17 cellular contexts compared by ENCODE assay signal in the genomic region with DNA sequence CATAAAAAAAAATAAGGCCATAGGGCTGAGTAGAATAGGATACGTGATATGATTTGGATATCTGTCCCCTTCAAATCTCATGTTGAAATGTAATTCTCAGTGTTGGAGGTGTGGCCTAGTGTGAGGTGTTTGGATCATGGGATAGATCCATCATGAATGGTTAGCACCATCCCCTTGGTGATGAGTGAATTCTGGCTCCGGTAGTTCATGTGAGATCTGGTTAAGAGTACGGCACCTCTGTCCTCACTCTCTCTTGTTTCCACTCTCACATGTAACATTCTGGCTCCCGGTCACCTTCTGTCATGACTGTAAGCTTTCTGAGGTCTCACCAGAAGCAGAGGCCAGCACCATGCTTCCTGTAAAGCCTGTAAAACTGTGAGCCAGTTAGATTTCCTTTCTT. TPM values are rescaled to one million over a fixed set of nuclear protein-coding genes. Genes with fewer than 3 reads are reported as not detected.
DNase-seq lines count a peak whose midpoint lies in the region; ATAC-seq and TF ChIP-seq lines count a peak whose summit lies in the region.
"Had no signal": no experiment of that assay in that cellular context is flagged by ENCODE, and none has a peak within 500 bp of the region (broad histone marks: within the 10 kb centered on the region; RNA-seq: fewer than 3 reads in every experiment).

No MANE protein-coding gene starts in this region.

- no peaks in the 10 kb centered on the region for H3K36me3 Mint-ChIP-seq in CD14-positive monocyte
- H3K36me3 Mint-ChIP-seq in activated CD8-positive, alpha-beta T cell treated with anti-CD3 and anti-CD28 coated beads for 36 hours (ENCODE audit: low read depth): peaks cover 4% of the 10 kb centered on the region

- H3K9me3 Mint-ChIP-seq in CD14-positive monocyte: peaks cover 0 to 3% (median 0%) of the 10 kb centered on the region in 7 donors
- no peaks in the 10 kb centered on the region for H3K9me3 Mint-ChIP-seq in activated CD8-positive, alpha-beta T cell treated with anti-CD3 and anti-CD28 coated beads for 36 hours
- H3K9me3 Mint-ChIP-seq: CD8-positive, alpha-beta T cell had no signal

- no peak for DNase-seq in left ventricle myocardium superior
- DNase-seq in left ventricle myocardium inferior: no peak
- DNase-seq in caudate nucleus (lab: John Stamatoyannopoulos, UW): no peak
- no peak for DNase-seq in psoas muscle
- DNase-seq in HCEC 1CT: no peak
- DNase-seq in CD14-positive monocyte (ENCODE audit: low spot score): no peak
- no peak for DNase-seq in activated CD8-positive, alpha-beta T cell treated with anti-CD3 and anti-CD28 coated beads for 36 hours
- DNase-seq in GM19238 (ENCODE audit: insufficient read length, low spot score): no peak
- DNase-seq: 8988T; C1 segment of cervical spinal cord; CD8-positive, alpha-beta T cell; COR-L47; DMS153; DMS79 treated with DMSO at 0.1 percent for 48 hours; GDM1; IMR-90 had no signal

- no peaks in the 10 kb centered on the region for H3K4me1 Mint-ChIP-seq in CD14-positive monocyte
- H3K4me1 Mint-ChIP-seq in activated CD8-positive, alpha-beta T cell treated with anti-CD3 and anti-CD28 coated beads for 36 hours (ENCODE audit: low read depth): peaks cover 31% of the 10 kb centered on the region

- peaks cover 72% of the 10 kb centered on the region for H3K4me1 ChIP-seq in left ventricle myocardium inferior
- peaks cover 56% of the 10 kb centered on the region for H3K4me1 ChIP-seq in psoas muscle

- WGBS in psoas muscle, 3 donors: 41 to 63% (median 43%) methylated on average over 4 of the region's 4 CpGs

- H3K4me3 ChIP-seq in left ventricle myocardium inferior (no peak overlapping the region), psoas muscle (no peak overlapping the region)

- no peaks in the 10 kb centered on the region for H3K36me3 ChIP-seq in left ventricle myocardium inferior
- H3K36me3 ChIP-seq in psoas muscle (ENCODE audit: insufficient read depth in 1 of 2, low read depth in 1 of 2): no peaks in the 10 kb centered on the region

- peaks cover 0 to 2% (median 2%) of the 10 kb centered on the region in 3 donors for H3K27me3 Mint-ChIP-seq in CD14-positive monocyte (ENCODE audit: low read depth in 3 of 3)
- no peaks in the 10 kb centered on the region for H3K27me3 Mint-ChIP-seq in activated CD8-positive, alpha-beta T cell treated with anti-CD3 and anti-CD28 coated beads for 36 hours

- no peak overlapping the region for H3K27ac Mint-ChIP-seq in CD14-positive monocyte
- no peak overlapping the region for H3K27ac Mint-ChIP-seq in activated CD8-positive, alpha-beta T cell treated with anti-CD3 and anti-CD28 coated beads for 36 hours
- H3K27ac Mint-ChIP-seq: CD8-positive, alpha-beta T cell had no signal

- H3K4me3 Mint-ChIP-seq in CD14-positive monocyte: no peak overlapping the region
- no peak overlapping the region for H3K4me3 Mint-ChIP-seq in activated CD8-positive, alpha-beta T cell treated with anti-CD3 and anti-CD28 coated beads for 36 hours
- H3K4me3 Mint-ChIP-seq: CD8-positive, alpha-beta T cell had no signal

- intact Hi-C loops in left ventricle myocardium superior (cut with micrococcal nuclease): no loop called here
- intact Hi-C loops in left ventricle myocardium inferior (cut with micrococcal nuclease): no loop called here
- intact Hi-C loops in psoas muscle (cut with DNase I): no loop called here
- intact Hi-C loops in CD14-positive monocyte (cut with micrococcal nuclease): no loop called here
- intact Hi-C loops in activated CD8-positive, alpha-beta T cell treated with anti-CD3 and anti-CD28 coated beads for 36 hours (cut with micrococcal nuclease): no loop called here

- CTCF ChIA-PET in activated CD8-positive, alpha-beta T cell treated with anti-CD3 and anti-CD28 coated beads for 36 hours (lab: Charles Lee): no interaction called here

- POLR2A ChIA-PET in activated CD8-positive, alpha-beta T cell treated with anti-CD3 and anti-CD28 coated beads for 36 hours (lab: Charles Lee): no interaction called here

- no peaks in the 10 kb centered on the region for H3K27me3 ChIP-seq in left ventricle myocardium inferior (ENCODE audit: low read depth)
- H3K27me3 ChIP-seq in psoas muscle (ENCODE audit: insufficient read depth in 3 of 3, low read length in 2 of 3): no peaks in the 10 kb centered on the region

- H3K9me3 ChIP-seq in left ventricle myocardium inferior (replicated peaks): no peaks in the 10 kb centered on the region
- H3K9me3 ChIP-seq in psoas muscle: no peaks in the 10 kb centered on the region

- H3K27ac ChIP-seq in left ventricle myocardium inferior (replicated peaks) (no peak overlapping the region), caudate nucleus (ENCODE audit: low read depth, low read length) (peak overlapping the region; percentile 98), psoas muscle (peak overlapping the region; percentile 1)

- TF ChIP-seq CTCF in left ventricle myocardium inferior (IDR thresholded peaks at IDR 0.05; ENCODE audit: borderline replicate concordance) (no peak), psoas muscle (IDR thresholded peaks at IDR 0.05) (no peak), CD14-positive monocyte (IDR thresholded peaks at IDR 0.05) (no peak)
- no peak for TF ChIP-seq CTCF in activated CD8-positive, alpha-beta T cell treated with anti-CD3 and anti-CD28 coated beads for 36 hours (IDR thresholded peaks at IDR 0.05)

- ATAC-seq in left ventricle myocardium superior: peak; percentile 24
- peak; percentile 65 to 88 (median 76) for ATAC-seq in psoas muscle
- no peak for ATAC-seq in activated CD8-positive, alpha-beta T cell treated with anti-CD3 and anti-CD28 coated beads for 36 hours
- ATAC-seq: CD8-positive, alpha-beta T cell; HCT116 had no signal

RNA-seq across cellular contexts. Expression of a gene that starts 45.5 kb away (rescaled TPM):
- total RNA-seq in left ventricle myocardium superior (31.3 TPM), left ventricle myocardium inferior (24.7 TPM), psoas muscle (10 to 100 TPM; 15.2 to 89.7 (median 37.6) TPM)
- polyA plus RNA-seq in psoas muscle (10 to 100 TPM in 2 of 3 donors, 1 to 10 TPM in 1; 3.4 to 21.5 (median 13.7) TPM), CD14-positive monocyte (under 1 TPM; 0.54 to 0.67 TPM)
- 10 to 100 TPM in 1 of 2 experiments, 1 to 10 TPM in 1; 9.8 to 10.9 TPM for total RNA-seq in activated CD8-positive, alpha-beta T cell treated with anti-CD3 and anti-CD28 coated beads for 36 hours
